8 cellular contexts compared by ENCODE assay signal in genomic region chrX:11665144-11666040, GRCh38. TPM values are rescaled to one million over a fixed set of nuclear protein-coding genes. Genes with fewer than 3 reads are reported as not detected.
DNase-seq lines count a peak whose midpoint lies in the region; ATAC-seq and TF ChIP-seq lines count a peak whose summit lies in the region.

Gene ARHGAP6, minus strand, starts transcription at chrX:11665920. Its CDS starts 1,092 bp downstream, at chrX:11664828.

- H3K27me3 Mint-ChIP-seq in neural crest cell (ENCODE audit: low read depth): peaks cover 63% of the 10 kb centered on the region

- peak within 1 kb of the TSS; percentile 91 for H3K4me3 Mint-ChIP-seq in neural crest cell

- peaks cover 4% of the 10 kb centered on the region for H3K36me3 Mint-ChIP-seq in neural crest cell (ENCODE audit: low read depth)

- ATAC-seq in HG02981 (IDR thresholded peaks at IDR 0.05; ENCODE audit: unreplicated experiment) (no peak), HG03196 (IDR thresholded peaks at IDR 0.05; ENCODE audit: unreplicated experiment) (no peak), GM19351 (IDR thresholded peaks at IDR 0.05; ENCODE audit: unreplicated experiment) (no peak)

- H3K27ac Mint-ChIP-seq in neural crest cell (ENCODE audit: unreplicated experiment): no peak within 1 kb of the TSS

- TF ChIP-seq CTCF in neural crest cell (conservative IDR thresholded peaks at IDR 0.05): no peak

- peaks cover 3% of the 10 kb centered on the region for H3K9me3 Mint-ChIP-seq in neural crest cell

- peaks cover 11% of the 10 kb centered on the region for H3K4me1 Mint-ChIP-seq in neural crest cell

- DNase-seq in GM04504 (ENCODE audit: low read depth): peak; percentile 24
- DNase-seq in NCI-H82 (lab: John Stamatoyannopoulos, UW): peak; percentile 9
- DNase-seq in fibroblast of gingiva (ENCODE audit: low read depth): peak; percentile 68
- peak; percentile 34 for DNase-seq in neural crest cell (ENCODE audit: low read depth, low spot score)
- DNase-seq in SHP77 (lab: John Stamatoyannopoulos, UW): no peak

RNA-seq across cellular contexts. Expression of gene ARHGAP6, which starts in this region (rescaled TPM):
- 2.3 and 2.7 TPM in 2 replicates for total RNA-seq in neural crest cell

Comparison
In these comparisons a context has a peak if more than half of its experiments do, and no peak if none do; other contexts are left out.
1. DNase-seq: peak in GM04504 (single experiment), NCI-H82 (single experiment), fibroblast of gingiva (single experiment) and neural crest cell (single experiment); none in SHP77 (0 of 2).